22 cellular contexts compared by ENCODE assay signal in genomic region chr6:48813821-48814220, GRCh38.
"Had no signal": no experiment of that assay in that cellular context is flagged by ENCODE, and none has a peak within 500 bp of the region (broad histone marks: within the 10 kb centered on the region; RNA-seq: fewer than 3 reads in every experiment).

No MANE protein-coding gene starts in this region.

- H3K27me3 ChIP-seq: body of pancreas, heart right ventricle, right atrium auricular region, vagina had no signal

- H3K4me1 Mint-ChIP-seq: naive B cell; neural crest cell; stimulated activated naive CD8-positive, alpha-beta T cell treated with anti-CD3 and anti-CD28 coated beads, Interleukin-15, amount 100 ng/mL, for 72 hours had no signal

- H3K36me3 ChIP-seq: heart right ventricle, left ventricle myocardium inferior, right atrium auricular region, vagina, WERI-Rb-1 had no signal

- H3K27ac ChIP-seq: body of pancreas, coronary artery, heart right ventricle, left ventricle myocardium inferior, right atrium auricular region, skin epidermis, vagina, WERI-Rb-1 had no signal

- H3K27ac Mint-ChIP-seq: activated naive CD8-positive, alpha-beta T cell; naive B cell; progenitor cell of endocrine pancreas; stimulated activated naive CD8-positive, alpha-beta T cell treated with anti-CD3 and anti-CD28 coated beads, Interleukin-15, amount 100 ng/mL, for 72 hours had no signal

- H3K36me3 Mint-ChIP-seq: activated naive CD8-positive, alpha-beta T cell; naive B cell had no signal

- H3K4me3 Mint-ChIP-seq: activated naive CD8-positive, alpha-beta T cell; naive B cell; neural crest cell; stimulated activated naive CD8-positive, alpha-beta T cell treated with anti-CD3 and anti-CD28 coated beads, Interleukin-15, amount 100 ng/mL, for 72 hours had no signal

- H3K4me3 ChIP-seq: body of pancreas, coronary artery, heart right ventricle, left ventricle myocardium inferior, mucosa of descending colon, right atrium auricular region, skin epidermis, vagina had no signal

- DNase-seq: activated CD4-positive, alpha-beta T cell treated with anti-CD3 and anti-CD28 coated beads for 1 hour; activated gamma-delta T cell; amygdala; body of pancreas; caudate nucleus; heart right ventricle; kidney glomerular epithelial cell; left ventricle myocardium inferior; mammary epithelial cell; mucosa of descending colon; naive B cell; stimulated activated naive CD8-positive, alpha-beta T cell treated with anti-CD3 and anti-CD28 coated beads, Interleukin-15, amount 100 ng/mL, for 72 hours; trophoblast cell; WERI-Rb-1 had no signal

- ATAC-seq: body of pancreas; esophagus mucosa; heart right ventricle; mucosa of descending colon; stimulated activated naive CD8-positive, alpha-beta T cell treated with anti-CD3 and anti-CD28 coated beads, Interleukin-15, amount 100 ng/mL, for 72 hours had no signal

- H3K9me3 Mint-ChIP-seq: neural crest cell had no signal

- H3K9me3 ChIP-seq: body of pancreas, heart right ventricle, left ventricle myocardium inferior, mucosa of descending colon, right atrium auricular region, vagina had no signal

- H3K4me1 ChIP-seq: body of pancreas, heart right ventricle, left ventricle myocardium inferior, right atrium auricular region, vagina had no signal

- H3K27me3 Mint-ChIP-seq: activated naive CD8-positive, alpha-beta T cell; naive B cell; progenitor cell of endocrine pancreas; stimulated activated naive CD8-positive, alpha-beta T cell treated with anti-CD3 and anti-CD28 coated beads, Interleukin-15, amount 100 ng/mL, for 72 hours had no signal
